ENCODE assay signal across 8 cellular contexts in genomic region chr10:60942604-60943269, GRCh38. TPM values are rescaled to one million over a fixed set of nuclear protein-coding genes. Genes with fewer than 3 reads are reported as not detected.
A peak's percentile ranks its signal among the peaks of the same experiment; 100 is the strongest.
DNase-seq lines count a peak whose midpoint lies in the region; ATAC-seq and TF ChIP-seq lines count a peak whose summit lies in the region.

No MANE protein-coding gene starts in this region.

- H3K79me2 ChIP-seq in DND-41 (ENCODE audit: insufficient read depth, low read length): no peaks in the 10 kb centered on the region

- H3K4me1 ChIP-seq in DND-41 (ENCODE audit: insufficient read depth, low read length) (peaks cover 28% of the 10 kb centered on the region), iPS-15b (ENCODE audit: control insufficient read depth, insufficient read depth, low read length) (no peaks in the 10 kb centered on the region)

- ATAC-seq in DND-41 (ENCODE audit: insufficient read depth, low read depth) (peak; percentile 67), GM21515 (IDR thresholded peaks at IDR 0.05; ENCODE audit: unreplicated experiment) (peak; percentile 58)

- H4K20me1 ChIP-seq in DND-41 (ENCODE audit: insufficient read depth, low read length): no peaks in the 10 kb centered on the region

- DNase-seq in DND-41 (peak; percentile 74), M059J (ENCODE audit: low read depth) (peak; percentile 65), astrocyte of the cerebellum (ENCODE audit: low read depth) (no peak), skeletal muscle cell (ENCODE audit: low read depth) (no peak), GM19238 (ENCODE audit: insufficient read length, low spot score) (no peak), NCI-H345 treated with DMSO at 0.1 percent for 48 hours (lab: John Stamatoyannopoulos, UW; ENCODE audit: unreplicated experiment) (no peak)

- peaks cover 8% of the 10 kb centered on the region for H3K27me3 ChIP-seq in DND-41 (ENCODE audit: insufficient read depth, low read length, poor library complexity)
- H3K27me3 ChIP-seq in iPS-15b (ENCODE audit: control insufficient read depth, insufficient read depth, low read length): peaks cover 21% of the 10 kb centered on the region

- in situ Hi-C loops in astrocyte of the cerebellum (cut with HindIII; ENCODE audit: low sequenced_read_pairs): no loop called here

- H3K4me3 ChIP-seq in DND-41 (ENCODE audit: low read depth in 1 of 2, low read length in 2 of 2) (peak overlapping the region; percentile 45 to 70), astrocyte of the cerebellum (ENCODE audit: low read depth, low read length) (peak overlapping the region; percentile 71), iPS-15b (ENCODE audit: low read depth, low read length) (peak overlapping the region; percentile 72), skeletal muscle cell (ENCODE audit: low read depth, low read length) (peak overlapping the region; percentile 81)

- H3K36me3 ChIP-seq in DND-41 (ENCODE audit: insufficient read depth, low read length) (no peaks in the 10 kb centered on the region), iPS-15b (ENCODE audit: control insufficient read depth, insufficient read depth, low read length) (no peaks in the 10 kb centered on the region)

- H3K4me2 ChIP-seq in DND-41 (ENCODE audit: insufficient read depth, low read length): peak overlapping the region; percentile 76

- no peaks in the 10 kb centered on the region for H3K9me3 ChIP-seq in DND-41 (ENCODE audit: insufficient read depth, low read length, severe bottlenecking)
- H3K9me3 ChIP-seq in iPS-15b (ENCODE audit: control insufficient read depth, insufficient read depth, low read length): no peaks in the 10 kb centered on the region

- H3K27ac ChIP-seq in DND-41 (ENCODE audit: low read length): peak overlapping the region; percentile 62

- H2AFZ ChIP-seq in DND-41 (ENCODE audit: low read depth, low read length): peak overlapping the region; percentile 87

- H3K9ac ChIP-seq in DND-41 (ENCODE audit: low read depth, low read length) (peak overlapping the region; percentile 82), iPS-15b (ENCODE audit: low read depth, low read length) (peak overlapping the region; percentile 5)

- TF ChIP-seq CTCF in DND-41 (IDR thresholded peaks at IDR 0.05; ENCODE audit: borderline replicate concordance, extremely low read depth, low read length, poor library complexity, severe bottlenecking): no peak
- no peak for TF ChIP-seq CTCF in astrocyte of the cerebellum (IDR thresholded peaks at IDR 0.05; ENCODE audit: low read depth, low read length, missing control alignments)

RNA-seq across cellular contexts. Expression of gene RHOBTB1, which starts 1.2 kb away (rescaled TPM):
- total RNA-seq in M059J (2014; rRNA removed; shearing (Covaris generic)): 5.5 and 11.0 TPM in 2 replicates

Comparison
In these comparisons a context has a peak if more than half of its experiments do, and no peak if none do; other contexts are left out.
1. DNase-seq: peak in DND-41 (single experiment) and M059J (single experiment); none in astrocyte of the cerebellum (single experiment), skeletal muscle cell (single experiment), GM19238 (single experiment) and NCI-H345 treated with DMSO at 0.1 percent for 48 hours (single experiment).
2. Peak in every context shown above with its lines, with median percentiles within 50 percentile points of each other: H3K4me3 ChIP-seq.